Comparison of ENCODE assay signal across 26 cellular contexts in genomic region chr3:171439996-171440395, GRCh38.
"Had no signal": no experiment of that assay in that cellular context is flagged by ENCODE, and none has a peak within 500 bp of the region (broad histone marks: within the 10 kb centered on the region; RNA-seq: fewer than 3 reads in every experiment).

No MANE protein-coding gene starts in this region.

- H3K27me3 ChIP-seq: breast epithelium, neutrophil, right lobe of liver had no signal

- H3K36me3 ChIP-seq: breast epithelium, neutrophil, right lobe of liver, thoracic aorta had no signal

- FAIRE-seq: urothelium cell line had no signal

- H3K9me3 ChIP-seq: breast epithelium, neutrophil, right lobe of liver, thoracic aorta had no signal

- H3K4me3 Mint-ChIP-seq: activated CD4-positive, alpha-beta T cell treated with anti-CD3 and anti-CD28 coated beads for 36 hours; activated CD8-positive, alpha-beta memory T cell treated with anti-CD3 and anti-CD28 coated beads, Interleukin-2, amount 10 ng/mL, durations not matched to agents 7 days and 5 days; activated CD8-positive, alpha-beta T cell treated with anti-CD3 and anti-CD28 coated beads, Interleukin-2, amount 10 ng/mL, durations not matched to agents 7 days and 5 days; activated naive CD4-positive, alpha-beta T cell treated with anti-CD3 and anti-CD28 coated beads for 36 hours; dendritic cell treated with granulocyte-macrophage colony-stimulating factor and Interleukin-4, amounts not matched to agents 40 ng/mL and 50 ng/mL, for 4 days; endodermal cell; nephron; stimulated activated naive CD8-positive, alpha-beta T cell treated with anti-CD3 and anti-CD28 coated beads, Interleukin-15, Interleukin-2, amounts not matched to agents 100 ng/mL and 50 ng/mL, for 24 hours; T-cell; T-helper 2 cell treated with Interferon-gamma antibody and Interleukin-4, amounts not matched to agents 5 μg/mL and 100 μg/mL, for 36 hours had no signal

- H3K27ac Mint-ChIP-seq: activated CD4-positive, alpha-beta T cell treated with anti-CD3 and anti-CD28 coated beads for 36 hours; activated CD8-positive, alpha-beta memory T cell treated with anti-CD3 and anti-CD28 coated beads, Interleukin-2, amount 10 ng/mL, durations not matched to agents 7 days and 5 days; activated CD8-positive, alpha-beta T cell treated with anti-CD3 and anti-CD28 coated beads, Interleukin-2, amount 10 ng/mL, durations not matched to agents 7 days and 5 days; activated naive CD4-positive, alpha-beta T cell treated with anti-CD3 and anti-CD28 coated beads for 36 hours; dendritic cell treated with granulocyte-macrophage colony-stimulating factor and Interleukin-4, amounts not matched to agents 40 ng/mL and 50 ng/mL, for 4 days; endodermal cell; nephron; stimulated activated naive CD8-positive, alpha-beta T cell treated with anti-CD3 and anti-CD28 coated beads, Interleukin-15, Interleukin-2, amounts not matched to agents 100 ng/mL and 50 ng/mL, for 24 hours; T-cell; T-helper 2 cell treated with Interferon-gamma antibody and Interleukin-4, amounts not matched to agents 5 μg/mL and 100 μg/mL, for 36 hours had no signal

- H3K4me3 ChIP-seq: breast epithelium, right lobe of liver, thoracic aorta had no signal

- H3K27ac ChIP-seq: breast epithelium, neutrophil, right lobe of liver, thoracic aorta had no signal

- H3K27me3 Mint-ChIP-seq: activated CD4-positive, alpha-beta T cell treated with anti-CD3 and anti-CD28 coated beads for 36 hours; activated CD8-positive, alpha-beta memory T cell treated with anti-CD3 and anti-CD28 coated beads, Interleukin-2, amount 10 ng/mL, durations not matched to agents 7 days and 5 days; dendritic cell treated with granulocyte-macrophage colony-stimulating factor and Interleukin-4, amounts not matched to agents 40 ng/mL and 50 ng/mL, for 4 days; stimulated activated naive CD8-positive, alpha-beta T cell treated with anti-CD3 and anti-CD28 coated beads, Interleukin-15, Interleukin-2, amounts not matched to agents 100 ng/mL and 50 ng/mL, for 24 hours; T-cell had no signal

- DNase-seq: activated CD4-positive, alpha-beta T cell treated with anti-CD3 and anti-CD28 coated beads for 36 hours; activated CD4-positive, CD25-positive, alpha-beta regulatory T cell; activated CD8-positive, alpha-beta memory T cell treated with anti-CD3 and anti-CD28 coated beads, Interleukin-2, amount 10 ng/mL, durations not matched to agents 7 days and 5 days; activated CD8-positive, alpha-beta T cell treated with anti-CD3 and anti-CD28 coated beads, Interleukin-2, amount 10 ng/mL, durations not matched to agents 7 days and 5 days; activated effector memory CD4-positive, alpha-beta T cell treated with anti-CD3 and anti-CD28 coated beads, Interleukin-2, amount 50 U/mL, for 16 hours; activated naive CD4-positive, alpha-beta T cell treated with anti-CD3 and anti-CD28 coated beads for 36 hours; amygdala; central memory CD4-positive, alpha-beta T cell; endodermal cell; foreskin fibroblast; head of caudate nucleus; hippocampal formation; right lobe of liver; stimulated activated CD4-positive, alpha-beta T cell treated with anti-CD3 and anti-CD28 coated beads, Interleukin-12 subunit alpha, Interleukin-12 subunit beta, amount 100 ng/mL, for 4 hours; stimulated activated CD4-positive, alpha-beta T cell treated with anti-CD3 and anti-CD28 coated beads, Interleukin-4, amount 100 ng/mL, for 1 hour; T-cell; trophoblast cell had no signal

- H3K4me1 ChIP-seq: breast epithelium, right lobe of liver had no signal

- H3K9me3 Mint-ChIP-seq: activated naive CD4-positive, alpha-beta T cell treated with anti-CD3 and anti-CD28 coated beads for 36 hours; dendritic cell treated with granulocyte-macrophage colony-stimulating factor and Interleukin-4, amounts not matched to agents 40 ng/mL and 50 ng/mL, for 4 days; nephron; stimulated activated naive CD8-positive, alpha-beta T cell treated with anti-CD3 and anti-CD28 coated beads, Interleukin-15, Interleukin-2, amounts not matched to agents 100 ng/mL and 50 ng/mL, for 24 hours; T-cell; T-helper 2 cell treated with Interferon-gamma antibody and Interleukin-4, amounts not matched to agents 5 μg/mL and 100 μg/mL, for 36 hours had no signal

- ATAC-seq: activated CD4-positive, alpha-beta T cell treated with anti-CD3 and anti-CD28 coated beads for 36 hours; activated CD8-positive, alpha-beta memory T cell treated with anti-CD3 and anti-CD28 coated beads, Interleukin-2, amount 10 ng/mL, durations not matched to agents 7 days and 5 days; activated CD8-positive, alpha-beta T cell treated with anti-CD3 and anti-CD28 coated beads, Interleukin-2, amount 10 ng/mL, durations not matched to agents 7 days and 5 days; esophagus mucosa; right lobe of liver; T-cell had no signal
